Comparison of ENCODE assay signal across 19 cellular contexts in genomic region chr12:114512351-114512750, GRCh38.
"Had no signal": no experiment of that assay in that cellular context is flagged by ENCODE, and none has a peak within 500 bp of the region (broad histone marks: within the 10 kb centered on the region; RNA-seq: fewer than 3 reads in every experiment).

No MANE protein-coding gene starts in this region.

- H3K9me3 ChIP-seq: mucosa of descending colon, prostate gland, right atrium auricular region, tibial artery had no signal

- FAIRE-seq: endometrium had no signal

- H3K27ac ChIP-seq: coronary artery, prostate gland, right atrium auricular region, tibial artery had no signal

- DNase-seq: activated CD4-positive, alpha-beta memory T cell treated with anti-CD3 and anti-CD28 coated beads, Interleukin-2, amount 10 ng/mL, durations not matched to agents 7 days and 5 days; activated CD4-positive, alpha-beta T cell treated with anti-CD3 and anti-CD28 coated beads for 48 hours; activated CD4-positive, CD25-positive, alpha-beta regulatory T cell; activated naive CD4-positive, alpha-beta T cell treated with Interleukin-2 at 50 U/mL for 16 hours; activated T-cell treated with anti-CD3 and anti-CD28 coated beads, Interleukin-2, amount 50 U/mL, for 1 hour; erythroblast; foreskin melanocyte; left ventricle myocardium superior; mucosa of descending colon; naive B cell; stimulated activated CD4-positive, alpha-beta T cell treated with anti-CD3 and anti-CD28 coated beads, Interleukin-12 subunit alpha, Interleukin-12 subunit beta, amount 100 ng/mL, for 4 hours; stimulated activated CD4-positive, alpha-beta T cell treated with anti-CD3 and anti-CD28 coated beads, Interleukin-1b, Interleukin-23, amount 100 ng/mL, for 48 hours; stimulated activated naive CD4-positive, alpha-beta T cell treated with Interleukin-2 at 50 U/mL for 16 hours; T-helper 9 cell; tibial artery had no signal

- H3K4me1 ChIP-seq: prostate gland, right atrium auricular region, tibial artery had no signal

- H3K4me3 ChIP-seq: coronary artery, mucosa of descending colon, prostate gland, right atrium auricular region, tibial artery had no signal

- ATAC-seq: left ventricle myocardium superior, mucosa of descending colon had no signal

- H3K36me3 ChIP-seq: prostate gland, right atrium auricular region, tibial artery had no signal

- H3K27me3 ChIP-seq: right atrium auricular region had no signal
